2 cellular contexts compared by ENCODE assay signal in the genomic region with DNA sequence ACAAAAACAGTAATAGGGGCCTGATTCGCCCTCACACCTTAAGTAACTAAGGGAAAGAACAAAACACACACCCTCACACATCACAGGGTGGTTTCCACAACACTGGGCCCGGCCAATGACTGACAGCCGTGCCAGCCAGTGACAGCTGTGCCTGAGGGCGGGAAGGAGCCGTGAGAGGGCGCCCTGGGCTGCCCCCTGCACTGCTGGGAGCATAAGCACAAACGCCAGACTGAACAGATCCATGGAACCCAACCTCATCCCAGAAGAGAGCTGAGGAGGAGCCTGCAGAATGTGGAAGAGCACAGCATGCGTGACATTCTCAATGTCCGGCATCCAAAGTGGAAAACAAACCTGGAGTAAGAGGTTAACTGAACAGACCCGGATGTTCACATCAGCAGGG.
TF ChIP-seq lines count a peak whose summit lies in the region.

No MANE protein-coding gene starts in this region.

TF ChIP-seq in A549, 52 proteins besides CTCF, POLR2A, EP300 and RAD21:
- TF ChIP-seq, protein P1, sequence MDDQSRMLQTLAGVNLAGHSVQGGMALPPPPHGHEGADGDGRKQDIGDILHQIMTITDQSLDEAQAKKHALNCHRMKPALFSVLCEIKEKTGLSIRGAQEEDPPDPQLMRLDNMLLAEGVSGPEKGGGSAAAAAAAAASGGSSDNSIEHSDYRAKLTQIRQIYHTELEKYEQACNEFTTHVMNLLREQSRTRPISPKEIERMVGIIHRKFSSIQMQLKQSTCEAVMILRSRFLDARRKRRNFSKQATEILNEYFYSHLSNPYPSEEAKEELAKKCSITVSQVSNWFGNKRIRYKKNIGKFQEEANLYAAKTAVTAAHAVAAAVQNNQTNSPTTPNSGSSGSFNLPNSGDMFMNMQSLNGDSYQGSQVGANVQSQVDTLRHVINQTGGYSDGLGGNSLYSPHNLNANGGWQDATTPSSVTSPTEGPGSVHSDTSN (IDR thresholded peaks at IDR 0.05): peak; percentile 90
- TF ChIP-seq CBX2 (IDR thresholded peaks at IDR 0.05; ENCODE audit: borderline replicate concordance, low read depth): no peak
- TF ChIP-seq POLR2AphosphoS2 (conservative IDR thresholded peaks at IDR 0.05; ENCODE audit: low read length): peak; percentile 70; the same call in 1 of the 2 replicates

TF ChIP-seq in SK-N-SH, 30 proteins besides CTCF, POLR2A, EP300 and RAD21 (continued from another document):
- TF ChIP-seq, protein P2, sequence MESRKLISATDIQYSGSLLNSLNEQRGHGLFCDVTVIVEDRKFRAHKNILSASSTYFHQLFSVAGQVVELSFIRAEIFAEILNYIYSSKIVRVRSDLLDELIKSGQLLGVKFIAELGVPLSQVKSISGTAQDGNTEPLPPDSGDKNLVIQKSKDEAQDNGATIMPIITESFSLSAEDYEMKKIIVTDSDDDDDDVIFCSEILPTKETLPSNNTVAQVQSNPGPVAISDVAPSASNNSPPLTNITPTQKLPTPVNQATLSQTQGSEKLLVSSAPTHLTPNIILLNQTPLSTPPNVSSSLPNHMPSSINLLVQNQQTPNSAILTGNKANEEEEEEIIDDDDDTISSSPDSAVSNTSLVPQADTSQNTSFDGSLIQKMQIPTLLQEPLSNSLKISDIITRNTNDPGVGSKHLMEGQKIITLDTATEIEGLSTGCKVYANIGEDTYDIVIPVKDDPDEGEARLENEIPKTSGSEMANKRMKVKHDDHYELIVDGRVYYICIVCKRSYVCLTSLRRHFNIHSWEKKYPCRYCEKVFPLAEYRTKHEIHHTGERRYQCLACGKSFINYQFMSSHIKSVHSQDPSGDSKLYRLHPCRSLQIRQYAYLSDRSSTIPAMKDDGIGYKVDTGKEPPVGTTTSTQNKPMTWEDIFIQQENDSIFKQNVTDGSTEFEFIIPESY (IDR thresholded peaks at IDR 0.05; ENCODE audit: borderline replicate concordance, low read depth): no peak
